Comparison of ENCODE assay signal across 9 cellular contexts in the genomic region with DNA sequence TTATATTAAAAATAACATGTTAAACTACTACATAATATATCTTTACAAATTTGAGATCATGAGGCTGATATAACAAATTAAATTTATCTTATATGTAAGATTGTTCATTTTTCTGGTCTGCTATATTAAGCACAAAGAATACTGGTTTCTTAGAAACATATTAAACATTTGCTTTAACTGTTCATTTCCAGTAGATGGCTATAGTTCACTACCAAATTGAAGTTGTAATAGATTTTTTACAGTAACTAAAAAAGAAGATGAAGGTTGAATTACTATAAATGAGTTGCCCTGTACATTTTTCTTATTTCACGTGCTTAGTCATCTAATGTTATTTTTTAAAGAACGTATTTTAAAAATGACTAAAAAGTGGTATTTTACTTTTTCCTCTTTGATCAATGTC. TPM values are rescaled to one million over a fixed set of nuclear protein-coding genes. Genes with fewer than 3 reads are reported as not detected.
DNase-seq lines count a peak whose midpoint lies in the region; ATAC-seq and TF ChIP-seq lines count a peak whose summit lies in the region.
"Had no signal": no experiment of that assay in that cellular context is flagged by ENCODE, and none has a peak within 500 bp of the region (broad histone marks: within the 10 kb centered on the region; RNA-seq: fewer than 3 reads in every experiment).

No MANE protein-coding gene starts in this region.

- no peak overlapping the region for H3K27ac ChIP-seq in PC-9
- H3K27ac ChIP-seq in testis: no peak overlapping the region
- H3K27ac ChIP-seq: stomach had no signal

- peaks cover 15% of the 10 kb centered on the region for H3K4me1 Mint-ChIP-seq in HFFc6 (ENCODE audit: low read depth)

- no peak overlapping the region for H3K4me3 Mint-ChIP-seq in HFFc6

- H3K79me2 ChIP-seq in PC-9 (ENCODE audit: low read depth): no peaks in the 10 kb centered on the region

- ATAC-seq in HG03442 (IDR thresholded peaks at IDR 0.05; ENCODE audit: unreplicated experiment) (no peak), HG03139 (IDR thresholded peaks at IDR 0.05; ENCODE audit: unreplicated experiment) (no peak)

- H3K27ac Mint-ChIP-seq in HFFc6: no peak overlapping the region

- BruUV-seq in PC-9 (replicated peaks; lab: Mats Ljungman, UMichigan): no TSS peak

- H3K27me3 ChIP-seq in PC-9 (ENCODE audit: insufficient read depth, low read depth): no peaks in the 10 kb centered on the region
- no peaks in the 10 kb centered on the region for H3K27me3 ChIP-seq in testis
- H3K27me3 ChIP-seq: stomach had no signal

- no peaks in the 10 kb centered on the region for H3K36me3 Mint-ChIP-seq in HFFc6 (ENCODE audit: low read depth)

- no peaks in the 10 kb centered on the region; the same call in 1 of the 2 replicates for H3F3A ChIP-seq in PC-9 (ENCODE audit: insufficient read depth, low read depth)

- no peak overlapping the region for H3K4me3 ChIP-seq in AG10803 (ENCODE audit: low read length)
- H3K4me3 ChIP-seq in PC-9: no peak overlapping the region
- H3K4me3 ChIP-seq in testis: no peak overlapping the region
- H3K4me3 ChIP-seq: stomach had no signal

- CTCF ChIA-PET in PC-9 (lab: Charles Lee): no interaction called here

- no peaks in the 10 kb centered on the region for H3K9me3 ChIP-seq in PC-9 (ENCODE audit: insufficient read depth, low read depth)
- H3K9me3 ChIP-seq in testis: no peaks in the 10 kb centered on the region
- H3K9me3 ChIP-seq: stomach had no signal

- intact Hi-C loops in PC-9 (cut with micrococcal nuclease; ENCODE audit: unreplicated experiment) (loop anchor here (2.0 to 10.0 kb wide), 6 partner anchors 243 to 1690 kb away; no protein-coding TSS in a partner anchor), testis (cut with DNase I; ENCODE audit: low total_unique reads) (loop anchor here (10.0 kb wide), 1 partner anchor 820 kb away; no protein-coding TSS in a partner anchor)

- POLR2A ChIA-PET in PC-9 (lab: Charles Lee; ENCODE audit: unreplicated experiment): no interaction called here

- TF ChIP-seq POLR2A in testis (IDR thresholded peaks at IDR 0.05): no peak

- H3K4me1 ChIP-seq in PC-9 (replicated peaks; ENCODE audit: insufficient read depth) (no peaks in the 10 kb centered on the region), testis (no peaks in the 10 kb centered on the region)

- H4K20me1 ChIP-seq in PC-9 (ENCODE audit: insufficient read depth): peaks cover 3% of the 10 kb centered on the region; the same call in 1 of the 2 replicates

- 54 to 62% methylated on average over 2 of the region's 2 CpGs for WGBS in testis, 2 donors

- H2AFZ ChIP-seq in PC-9: no peak overlapping the region

- H3K36me3 ChIP-seq in PC-9 (ENCODE audit: low read depth) (no peaks in the 10 kb centered on the region), testis (ENCODE audit: low read depth, missing control alignments) (no peaks in the 10 kb centered on the region)
- H3K36me3 ChIP-seq: stomach had no signal

- no peaks in the 10 kb centered on the region for H3K27me3 Mint-ChIP-seq in HFFc6 (ENCODE audit: insufficient read depth)

- H3K9me2 ChIP-seq in PC-9 (ENCODE audit: insufficient read depth): no peaks in the 10 kb centered on the region

- TF ChIP-seq CTCF in AG10803 (conservative IDR thresholded peaks at IDR 0.05; ENCODE audit: low read length): peak; percentile 62
- peak; percentile 74 for TF ChIP-seq CTCF in HFFc6 (IDR thresholded peaks at IDR 0.05)
- TF ChIP-seq CTCF in PC-9 (conservative IDR thresholded peaks at IDR 0.05): peak; percentile 62
- no peak for TF ChIP-seq CTCF in testis (IDR thresholded peaks at IDR 0.05)

- H3K4me2 ChIP-seq in PC-9: no peak overlapping the region

- DNase-seq in AG10803 (ENCODE audit: low read depth): peak; percentile 44
- DNase-seq in HFFc6: peak; percentile 33
- DNase-seq in PC-9: peak in 1 of 2 experiments; percentile 45
- DNase-seq in fibroblast of the conjunctiva (ENCODE audit: low read depth): peak; percentile 20
- DNase-seq in testis: no peak
- DNase-seq in AG08396 (ENCODE audit: low spot score): no peak
- DNase-seq: stomach had no signal

- no peaks in the 10 kb centered on the region for H3K9me3 Mint-ChIP-seq in HFFc6

RNA-seq across cellular contexts. Expression of gene ZNF407, which starts 57.0 kb away (rescaled TPM):
- 1 to 10 TPM; 7.9 to 9.7 (median 9.1) TPM for total RNA-seq in HFFc6 (2021; fragmentation: NEBNext Ultra II Directional; extraction: Animal tissue kit (Norgen Biotek cat#: 25700))
- 8.7 and 13.4 TPM in 2 replicates for total RNA-seq in PC-9 (2021)
- 10 to 100 TPM; 30.8 to 35.9 TPM for total RNA-seq in testis
- 10.9 TPM for polyA plus RNA-seq in testis (ENCODE audit: insufficient read depth, low read depth, low replicate concordance)

Comparison
In these comparisons a context has a peak if more than half of its experiments do, and no peak if none do; other contexts are left out.
1. DNase-seq: peak in AG10803 (single experiment), HFFc6 (single experiment) and fibroblast of the conjunctiva (single experiment); none in testis (single experiment) and AG08396 (single experiment).
2. CTCF ChIP-seq: peak in AG10803 (single experiment), HFFc6 (single experiment) and PC-9 (single experiment); none in testis (0 of 3).